7 cellular contexts compared by ENCODE assay signal in the genomic region with DNA sequence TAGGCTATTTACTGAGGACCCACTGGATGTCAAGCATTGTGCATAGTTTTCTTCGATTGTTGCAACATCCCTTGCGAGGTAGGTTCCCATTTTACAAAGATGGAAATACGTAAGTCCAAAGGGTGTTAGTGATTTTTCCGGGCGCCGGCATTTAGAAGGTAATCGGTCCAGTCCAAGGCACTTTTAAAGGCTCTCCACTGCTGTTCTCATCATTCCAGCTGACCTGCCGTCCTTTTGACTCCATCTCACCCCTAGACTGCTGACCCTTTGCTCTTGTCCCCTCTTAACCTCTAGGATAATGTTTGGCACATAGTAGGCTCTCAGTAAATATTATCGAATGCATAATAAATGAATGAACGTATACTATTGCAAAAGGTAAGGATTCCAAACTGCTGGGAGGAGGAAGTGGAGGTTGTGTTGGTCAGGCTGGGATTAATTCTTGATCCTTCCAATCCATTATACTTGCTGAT. TPM values are rescaled to one million over a fixed set of nuclear protein-coding genes. Genes with fewer than 3 reads are reported as not detected.
A peak's percentile ranks its signal among the peaks of the same experiment; 100 is the strongest.
DNase-seq lines count a peak whose midpoint lies in the region; ATAC-seq and TF ChIP-seq lines count a peak whose summit lies in the region.

No MANE protein-coding gene starts in this region.

- in situ Hi-C loops in SK-MEL-5 (cut with HindIII; ENCODE audit: low pct_unique_long_range_greater_than_20kb, low sequenced_read_pairs) = no loop called here

- TF ChIP-seq CTCF in foreskin fibroblast (IDR thresholded peaks at IDR 0.05; ENCODE audit: low read depth, low read length) = no peak

- ATAC-seq in GM18505 (IDR thresholded peaks at IDR 0.05; ENCODE audit: unreplicated experiment) = no peak

- no peak for TF ChIP-seq POLR2A in GM18505 (IDR thresholded peaks at IDR 0.05; ENCODE audit: borderline replicate concordance, extremely low read depth, insufficient read depth, insufficient read length)

- H3K27ac ChIP-seq in skin epidermis = peak overlapping the region; percentile 28 to 93 (median 69)

- no peaks in the 10 kb centered on the region for H3K27me3 ChIP-seq in H7 (ENCODE audit: control insufficient read depth, insufficient read depth, low read length)

- peak overlapping the region; percentile 82 for H3K4me3 ChIP-seq in H7 (ENCODE audit: insufficient read depth, low read depth, low read length)
- peak overlapping the region; percentile 69 to 70 for H3K4me3 ChIP-seq in foreskin fibroblast (ENCODE audit: low read depth in 1 of 2, low read length in 2 of 2)
- peak overlapping the region; percentile 54 to 89 (median 76) for H3K4me3 ChIP-seq in skin epidermis

- no peak for DNase-seq in H7
- peak; percentile 14 for DNase-seq in SK-MEL-5 (ENCODE audit: low read depth, low spot score)
- peak in 1 of 2 donors; percentile 31 for DNase-seq in foreskin fibroblast
- DNase-seq in NCI-H2081 (lab: John Stamatoyannopoulos, UW) = no peak
- DNase-seq in inferior parietal cortex (ENCODE audit: extremely low spot score) = no peak

- H3K36me3 ChIP-seq in H7 (replicated peaks; ENCODE audit: control insufficient read depth, insufficient read depth, low read length) = peaks cover 1% of the 10 kb centered on the region

RNA-seq across cellular contexts. Expression of gene GDPGP1, which starts 0.5 kb away (rescaled TPM):
- total RNA-seq in H7 (2014; rRNA removed; shearing (Covaris generic)) = 5.2 and 5.8 TPM in 2 replicates
- 5.5 and 10.9 TPM in 2 replicates for total RNA-seq in SK-MEL-5 (2014; rRNA removed; shearing (Covaris generic))
- polyA plus RNA-seq in SK-MEL-5 (2015; cell fraction: cytosol; rRNA removed) = 7.3 and 11.3 TPM in 2 replicates
- polyA plus RNA-seq in SK-MEL-5 (2015; cell fraction: nucleus; rRNA removed) = 8.3 and 9.7 TPM in 2 replicates

RNA-seq across cellular contexts. Expression of gene CIB1, which starts 0.8 kb away (rescaled TPM):
- 16.3 and 21.2 TPM in 2 replicates for total RNA-seq in H7 (2014; rRNA removed; shearing (Covaris generic))
- 40.0 and 47.2 TPM in 2 replicates for total RNA-seq in SK-MEL-5 (2014; rRNA removed; shearing (Covaris generic))
- polyA plus RNA-seq in SK-MEL-5 (2015; cell fraction: cytosol; rRNA removed) = 48.2 and 65.3 TPM in 2 replicates
- 30.6 and 39.1 TPM in 2 replicates for polyA plus RNA-seq in SK-MEL-5 (2015; cell fraction: nucleus; rRNA removed)

RNA-seq across cellular contexts. Expression of gene TTLL13, which starts 14.8 kb away (rescaled TPM):
- total RNA-seq in H7 (2014; rRNA removed; shearing (Covaris generic)) = 0.07 and 0.14 TPM in 2 replicates
- total RNA-seq in SK-MEL-5 (2014; rRNA removed; shearing (Covaris generic)) = 0.18 TPM in 1 of 2 replicates, not detected in the other
- 0.14 and 0.19 TPM in 2 replicates for polyA plus RNA-seq in SK-MEL-5 (2015; cell fraction: cytosol; rRNA removed)
- polyA plus RNA-seq in SK-MEL-5 (2015; cell fraction: nucleus; rRNA removed) = 0.28 TPM in 1 of 2 replicates, not detected in the other

RNA-seq across cellular contexts. Expression of gene NGRN, which starts 30.9 kb away (rescaled TPM):
- 66.6 and 72.9 TPM in 2 replicates for total RNA-seq in H7 (2014; rRNA removed; shearing (Covaris generic))
- 88.4 and 99.6 TPM in 2 replicates for total RNA-seq in SK-MEL-5 (2014; rRNA removed; shearing (Covaris generic))
- polyA plus RNA-seq in SK-MEL-5 (2015; cell fraction: cytosol; rRNA removed) = 65.1 and 69.2 TPM in 2 replicates
- polyA plus RNA-seq in SK-MEL-5 (2015; cell fraction: nucleus; rRNA removed) = 28.8 and 29.4 TPM in 2 replicates

RNA-seq across cellular contexts. Expression of gene SEMA4B, which starts 33.4 kb away (rescaled TPM):
- total RNA-seq in H7 (2014; rRNA removed; shearing (Covaris generic)) = 53.0 and 61.0 TPM in 2 replicates
- total RNA-seq in SK-MEL-5 (2014; rRNA removed; shearing (Covaris generic)) = 10.6 and 17.1 TPM in 2 replicates
- polyA plus RNA-seq in SK-MEL-5 (2015; cell fraction: cytosol; rRNA removed) = 18.4 and 22.1 TPM in 2 replicates
- polyA plus RNA-seq in SK-MEL-5 (2015; cell fraction: nucleus; rRNA removed) = 27.5 and 27.8 TPM in 2 replicates
